ENCODE assay signal across 25 cellular contexts in the genomic region with DNA sequence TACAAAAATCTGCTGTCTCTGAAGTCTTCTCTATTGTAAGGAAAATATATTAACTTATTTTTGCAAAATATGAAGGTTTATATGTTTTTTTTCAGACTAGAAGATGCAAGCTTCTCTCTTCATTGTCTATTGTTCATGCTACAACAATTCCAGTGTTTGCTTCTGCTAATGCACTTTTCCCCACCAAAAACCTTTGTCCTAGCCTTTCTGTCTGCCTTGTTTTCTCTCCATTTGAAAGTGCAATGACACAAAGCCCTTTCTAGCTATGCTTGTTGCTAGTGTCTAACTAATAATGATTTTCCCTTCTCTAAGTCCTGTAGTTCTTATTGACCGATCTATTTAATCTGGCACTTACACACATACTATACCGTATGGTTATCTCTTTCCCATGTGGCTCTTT.
"Had no signal": no experiment of that assay in that cellular context is flagged by ENCODE, and none has a peak within 500 bp of the region (broad histone marks: within the 10 kb centered on the region; RNA-seq: fewer than 3 reads in every experiment).

No MANE protein-coding gene starts in this region.

- DNase-seq: effector CD8-positive, alpha-beta T cell; endodermal cell; foreskin fibroblast; gastrocnemius medialis; heart left ventricle; islet precursor cell; kidney glomerular epithelial cell; left ventricle myocardium superior; lower lobe of right lung; natural killer cell; pancreas; sigmoid colon; stimulated activated CD4-positive, alpha-beta T cell treated with anti-CD3 and anti-CD28 coated beads, Interleukin-2, amount 100 ng/mL, for 24 hours; stimulated activated CD4-positive, alpha-beta T cell treated with anti-CD3 and anti-CD28 coated beads, Interleukin-4, amount 100 ng/mL, for 24 hours; stimulated activated naive CD4-positive, alpha-beta T cell treated with Interleukin-2 at 50 U/mL for 16 hours; stomach; upper lobe of left lung had no signal

- H3K4me1 ChIP-seq: gastrocnemius medialis, heart left ventricle, lower lobe of right lung, pancreas, right atrium auricular region, sigmoid colon, stomach, tibial nerve, upper lobe of left lung had no signal

- ATAC-seq: esophagus mucosa; gastrocnemius medialis; heart left ventricle; left ventricle myocardium superior; lower lobe of right lung; natural killer cell; pancreas; stimulated activated effector memory CD8-positive, alpha-beta T cell treated with anti-CD3 and anti-CD28 coated beads, Interleukin-12 subunit alpha, Interleukin-12 subunit beta, amount 100 ng/mL, for 72 hours had no signal

- H3K27ac ChIP-seq: epithelial cell of prostate, gastrocnemius medialis, heart left ventricle, hepatocyte, lower lobe of right lung, neutrophil, pancreas, right atrium auricular region, sigmoid colon, stomach, thoracic aorta, tibial nerve, upper lobe of left lung had no signal

- H3K9me3 ChIP-seq: gastrocnemius medialis, lower lobe of right lung, pancreas, right atrium auricular region, sigmoid colon, thoracic aorta, upper lobe of left lung had no signal

- H3K27me3 ChIP-seq: gastrocnemius medialis, heart left ventricle, hepatocyte, neutrophil, pancreas, right atrium auricular region, sigmoid colon, stomach, tibial nerve, upper lobe of left lung had no signal

- H3K4me3 ChIP-seq: gastrocnemius medialis, heart left ventricle, hepatocyte, lower lobe of right lung, pancreas, right atrium auricular region, sigmoid colon, stomach, thoracic aorta, tibial nerve, upper lobe of left lung had no signal
